8 cellular contexts compared by ENCODE assay signal in the genomic region with DNA sequence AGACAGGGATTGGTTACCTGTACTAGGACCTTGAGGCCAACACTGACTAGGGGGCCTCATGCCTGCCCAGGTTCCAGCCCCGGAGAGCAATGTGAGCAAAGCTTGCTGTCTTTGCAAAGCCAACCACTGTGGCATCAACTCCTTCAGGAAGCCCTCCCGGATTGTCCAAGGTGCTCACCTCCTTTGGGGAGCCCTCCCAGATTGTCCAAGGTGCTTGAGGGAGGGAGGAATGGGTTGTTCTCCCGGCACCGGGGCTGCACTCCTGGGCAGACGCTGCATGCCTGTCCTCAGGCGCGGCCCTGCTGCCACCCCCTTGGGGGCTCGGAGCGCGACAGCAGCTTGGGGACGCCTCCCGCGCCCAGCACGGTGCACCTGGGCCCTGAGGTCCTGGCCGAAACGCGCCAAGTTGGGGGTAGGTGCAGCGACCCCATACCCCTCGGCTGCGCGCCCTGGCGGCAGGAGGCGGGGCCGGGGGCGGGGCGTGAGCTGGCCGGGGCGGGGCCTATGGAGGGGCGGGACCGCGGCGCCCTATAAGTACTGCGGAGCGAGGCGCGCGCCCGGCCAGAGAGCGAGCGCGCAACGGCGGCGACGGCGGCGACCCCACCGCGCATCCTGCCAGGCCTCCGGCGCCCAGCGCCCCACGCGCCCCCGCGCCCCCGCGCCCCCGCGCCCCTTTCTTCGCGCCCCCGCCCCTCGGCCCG. TPM values are rescaled to one million over a fixed set of nuclear protein-coding genes. Genes with fewer than 3 reads are reported as not detected.
A peak's percentile ranks its signal among the peaks of the same experiment; 100 is the strongest.
DNase-seq lines count a peak whose midpoint lies in the region; ATAC-seq, FAIRE-seq and TF ChIP-seq lines count a peak whose summit lies in the region.

A gene with protein sequence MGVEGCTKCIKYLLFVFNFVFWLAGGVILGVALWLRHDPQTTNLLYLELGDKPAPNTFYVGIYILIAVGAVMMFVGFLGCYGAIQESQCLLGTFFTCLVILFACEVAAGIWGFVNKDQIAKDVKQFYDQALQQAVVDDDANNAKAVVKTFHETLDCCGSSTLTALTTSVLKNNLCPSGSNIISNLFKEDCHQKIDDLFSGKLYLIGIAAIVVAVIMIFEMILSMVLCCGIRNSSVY (plus strand): TSS at position 560 of the 701 bp plus-strand sequence. CDS start 240 bp downstream, outside the sequence.

- no peaks in the 10 kb centered on the region for H3K27me3 ChIP-seq in GM12878 (replicated peaks in 1 of 2; ENCODE audit: control insufficient read depth in 2 of 2, insufficient read depth in 2 of 2, low read length in 1 of 2)
- H3K27me3 ChIP-seq in iPS DF 6.9 (ENCODE audit: control insufficient read depth, insufficient read depth, low read length): no peaks in the 10 kb centered on the region

- TF ChIP-seq CTCF in GM12878 (IDR thresholded peaks at IDR 0.05 in 2 of 3, conservative IDR thresholded peaks at IDR 0.05 in 1 of 3; ENCODE audit: control insufficient read depth in 2 of 3, extremely low read depth in 1 of 3, insufficient read depth in 1 of 3, low read depth in 3 of 3, low read length in 3 of 3): no peak

- intact Hi-C loops in GM12878 (cut with micrococcal nuclease; ENCODE audit: unreplicated experiment): no loop called here

- RAD21 ChIA-PET in GM12878 (lab: Charles Lee; ENCODE audit: unreplicated experiment): interaction anchor here (1.4 to 2.4 kb wide), 3 partner anchors 10 to 72 kb away, joined by 4 to 18 read pairs (median 11); a partner anchor contains a TSS

- peak within 1 kb of the TSS; percentile 80 for H3K9ac ChIP-seq in GM12878 (ENCODE audit: control insufficient read depth, insufficient read depth, low read length)

- no peaks in the 10 kb centered on the region for H3K36me3 ChIP-seq in GM12878 (ENCODE audit: control insufficient read depth in 2 of 2, insufficient read depth in 2 of 2, low read length in 1 of 2)
- H3K36me3 ChIP-seq in iPS DF 6.9 (ENCODE audit: control insufficient read depth, insufficient read depth, low read length): no peaks in the 10 kb centered on the region; the same call in 1 of the 2 replicates

- no TSS peak for BruUV-seq in GM12878 (replicated peaks; lab: Mats Ljungman, UMichigan)

- in situ Hi-C loops in GM12878 (cut with MboI): loop anchor here (25.0 kb wide), 1 partner anchor 1565 kb away; a partner anchor contains a TSS

- peak; percentile 63 for DNase-seq in DMS53 (lab: John Stamatoyannopoulos, UW)
- DNase-seq in DMS53 treated with DMSO at 0.1 percent for 48 hours (lab: John Stamatoyannopoulos, UW; ENCODE audit: unreplicated experiment): no peak
- DNase-seq in T-helper 22 cell (ENCODE audit: low read depth): peak; percentile 43
- DNase-seq in GM12878 (ENCODE audit: low read depth, low spot score): no peak
- no peak for DNase-seq in iPS DF 6.9 (ENCODE audit: low read depth, low spot score)
- no peak for DNase-seq in skeletal muscle cell (ENCODE audit: low read depth)

- H3K9me3 ChIP-seq in GM12878 (replicated peaks; ENCODE audit: control insufficient read depth, insufficient read depth, low read length) (no peaks in the 10 kb centered on the region; the same call in 2 of the 3 replicates), iPS DF 6.9 (ENCODE audit: control insufficient read depth, insufficient read depth, low read length) (no peaks in the 10 kb centered on the region)

- FAIRE-seq in GM12878 (lab: Jason Lieb, UNC): no peak

- peaks cover 45% of the 10 kb centered on the region for H3K79me2 ChIP-seq in GM12878 (ENCODE audit: control insufficient read depth, insufficient read depth, low read length)

- POLR2A ChIA-PET in GM12878 (lab: Charles Lee): interaction anchor here (0.6 to 2.3 kb wide), 4 partner anchors 9 to 102 kb away, joined by 3 to 31 read pairs (median 7); a partner anchor contains a TSS

- CTCF ChIA-PET in GM12878 (lab: Yijun Ruan, JAX): interaction anchor here (1.5 kb wide), 1 partner anchor 72 kb away, joined by 4 read pairs; no protein-coding TSS in a partner anchor

- no peak within 1 kb of the TSS for H2AFZ ChIP-seq in GM12878 (ENCODE audit: control insufficient read depth, low read depth, low read length)

- no peak for TF ChIP-seq EP300 in GM12878 (IDR thresholded peaks at IDR 0.05; ENCODE audit: borderline replicate concordance in 1 of 2, control insufficient read depth in 1 of 2, low read depth in 2 of 2, low read length in 2 of 2)

- ATAC-seq in HG03039 (IDR thresholded peaks at IDR 0.05; ENCODE audit: unreplicated experiment): peak; percentile 45
- peak; percentile 61 for ATAC-seq in GM12878
- ATAC-seq in HG03520 (IDR thresholded peaks at IDR 0.05; ENCODE audit: unreplicated experiment): no peak

- SMC1A ChIA-PET in GM12878 (lab: Charles Lee; ENCODE audit: uncharacterized antibody, unreplicated experiment): interaction anchor here (1.6 to 2.4 kb wide), 2 partner anchors 10 to 11 kb away, joined by 5 to 11 read pairs; no protein-coding TSS in a partner anchor

- H3K4me2 ChIP-seq in GM12878 (ENCODE audit: control insufficient read depth, insufficient read depth): peak within 1 kb of the TSS; percentile 87

- H3K4me1 ChIP-seq in GM12878 (ENCODE audit: control insufficient read depth, insufficient read depth, low read length): peaks cover 23% of the 10 kb centered on the region
- H3K4me1 ChIP-seq in iPS DF 6.9 (ENCODE audit: control insufficient read depth, insufficient read depth, low read length): peaks cover 2% of the 10 kb centered on the region

- peak within 1 kb of the TSS; percentile 74 for H3K27ac ChIP-seq in GM12878 (ENCODE audit: control insufficient read depth, insufficient read depth)
- H3K27ac ChIP-seq in iPS DF 6.9 (ENCODE audit: low read length): no peak within 1 kb of the TSS

- TF ChIP-seq POLR2A in GM12878 (IDR thresholded peaks at IDR 0.05; ENCODE audit: low read depth, low read length): peak; percentile 89

- 7% methylated on average over 34 of the region's 65 CpGs for WGBS in GM12878 (ENCODE audit: insufficient coverage, insufficient replicate concordance, low lambda C conversion rate, missing lambda C conversion rate)
- WGBS in iPS DF 6.9 (ENCODE audit: insufficient coverage, insufficient read length): no CpG with 5 or more reads among the region's 65 CpGs

- no peaks in the 10 kb centered on the region; the same call in none of the 2 replicates for H4K20me1 ChIP-seq in GM12878 (ENCODE audit: control insufficient read depth, insufficient read depth)

- TF ChIP-seq RAD21 in GM12878 (IDR thresholded peaks at IDR 0.05; ENCODE audit: insufficient read depth, low read depth, low read length): no peak

- H3K4me3 ChIP-seq in GM12878 (peak within 1 kb of the TSS; percentile 97), iPS DF 6.9 (ENCODE audit: low read length) (peak within 1 kb of the TSS; percentile 66), skeletal muscle cell (ENCODE audit: low read depth, low read length) (peak within 1 kb of the TSS; percentile 82)

TF ChIP-seq in GM12878, 131 proteins besides CTCF, POLR2A, EP300 and RAD21 (continues in another document):
- TF ChIP-seq ZNF274 (IDR thresholded peaks at IDR 0.05; ENCODE audit: insufficient read depth, insufficient read length) (no peak), CBX3 (IDR thresholded peaks at IDR 0.05; ENCODE audit: borderline replicate concordance, low read depth) (no peak), IRF4 (IDR thresholded peaks at IDR 0.05; ENCODE audit: low read depth, low read length) (no peak), ZNF622 (IDR thresholded peaks at IDR 0.05) (no peak), CREB1 (IDR thresholded peaks at IDR 0.05; ENCODE audit: low read depth) (no peak), POU2F2 (IDR thresholded peaks at IDR 0.05; ENCODE audit: borderline replicate concordance, low read depth, low read length) (peak; percentile 64; the same call in 1 of the 3 replicates)
- TF ChIP-seq, protein P1, sequence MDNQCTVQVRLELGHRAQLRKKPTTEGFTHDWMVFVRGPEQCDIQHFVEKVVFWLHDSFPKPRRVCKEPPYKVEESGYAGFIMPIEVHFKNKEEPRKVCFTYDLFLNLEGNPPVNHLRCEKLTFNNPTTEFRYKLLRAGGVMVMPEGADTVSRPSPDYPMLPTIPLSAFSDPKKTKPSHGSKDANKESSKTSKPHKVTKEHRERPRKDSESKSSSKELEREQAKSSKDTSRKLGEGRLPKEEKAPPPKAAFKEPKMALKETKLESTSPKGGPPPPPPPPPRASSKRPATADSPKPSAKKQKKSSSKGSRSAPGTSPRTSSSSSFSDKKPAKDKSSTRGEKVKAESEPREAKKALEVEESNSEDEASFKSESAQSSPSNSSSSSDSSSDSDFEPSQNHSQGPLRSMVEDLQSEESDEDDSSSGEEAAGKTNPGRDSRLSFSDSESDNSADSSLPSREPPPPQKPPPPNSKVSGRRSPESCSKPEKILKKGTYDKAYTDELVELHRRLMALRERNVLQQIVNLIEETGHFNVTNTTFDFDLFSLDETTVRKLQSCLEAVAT (IDR thresholded peaks at IDR 0.05): no peak
- TF ChIP-seq, protein P2, sequence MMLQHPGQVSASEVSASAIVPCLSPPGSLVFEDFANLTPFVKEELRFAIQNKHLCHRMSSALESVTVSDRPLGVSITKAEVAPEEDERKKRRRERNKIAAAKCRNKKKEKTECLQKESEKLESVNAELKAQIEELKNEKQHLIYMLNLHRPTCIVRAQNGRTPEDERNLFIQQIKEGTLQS (IDR thresholded peaks at IDR 0.05; ENCODE audit: borderline replicate concordance, extremely low read depth, low read depth, low read length): no peak

RNA-seq across cellular contexts. Expression of the gene that starts here (rescaled TPM):
- total RNA-seq in GM12878 (2013; cell fraction: nucleolus; rRNA removed): 117 and 127 TPM in 2 replicates
- 58.2 and 59.2 TPM in 2 replicates for total RNA-seq in GM12878 (2014; rRNA removed)
- total RNA-seq in GM12878 (2014; rRNA removed; fragmentation: Illumina TruSeq; extraction: Trizol): 48.9 and 55.3 TPM in 2 replicates
- total RNA-seq in GM12878 (2021): 145 TPM in 2 replicates
- 105 TPM for polyA plus RNA-seq in GM12878 (2011; ENCODE audit: low read depth)
- 55.2 and 106 TPM in 2 replicates for polyA plus RNA-seq in GM12878 (2011; rRNA removed)
- polyA plus RNA-seq in GM12878 (2011; cell fraction: cytosol; rRNA removed): 215 and 249 TPM in 2 replicates
- 252 and 253 TPM in 2 replicates for polyA plus RNA-seq in GM12878 (2011; cell fraction: nucleus; rRNA removed)
- polyA plus RNA-seq in GM12878 (2012): 161 and 203 TPM in 2 replicates
- polyA plus RNA-seq in GM12878 (2014; fragmentation: Illumina TruSeq; extraction: Trizol): 49.0 and 99.3 TPM in 2 replicates
- polyA plus RNA-seq in GM12878 (2014; fragmentation: Nextera tagmentation; extraction: Ambion mirVana): 1 to 10 TPM; 2.0 to 7.8 TPM
- polyA plus RNA-seq in GM12878 (2014; rRNA removed): 118 and 139 TPM in 2 replicates
- 10 to 100 TPM; 18.1 to 24.1 TPM for polyA plus RNA-seq in GM12878 (2016; fragmentation: Nextera tagmentation; extraction: Ambion mirVana)
- 150 and 192 TPM in 2 replicates for polyA minus RNA-seq in GM12878 (2011; rRNA and poly(A)+ RNA removed)
- 81.7 and 85.6 TPM in 2 replicates for polyA minus RNA-seq in GM12878 (2011; cell fraction: cytosol; rRNA and poly(A)+ RNA removed)
- polyA minus RNA-seq in GM12878 (2011; cell fraction: nucleus; rRNA and poly(A)+ RNA removed): 38.2 and 56.5 TPM in 2 replicates

Comparison
In these comparisons a context has a peak if more than half of its experiments do, and no peak if none do; other contexts are left out.
1. DNase-seq: peak in DMS53 (single experiment) and T-helper 22 cell (single experiment); none in DMS53 treated with DMSO at 0.1 percent for 48 hours (single experiment), GM12878 (single experiment), iPS DF 6.9 (single experiment) and skeletal muscle cell (single experiment).
2. Peak in every context shown above with its lines, with median percentiles within 50 percentile points of each other: H3K4me3 ChIP-seq.